21 cellular contexts compared by ENCODE assay signal in the genomic region with DNA sequence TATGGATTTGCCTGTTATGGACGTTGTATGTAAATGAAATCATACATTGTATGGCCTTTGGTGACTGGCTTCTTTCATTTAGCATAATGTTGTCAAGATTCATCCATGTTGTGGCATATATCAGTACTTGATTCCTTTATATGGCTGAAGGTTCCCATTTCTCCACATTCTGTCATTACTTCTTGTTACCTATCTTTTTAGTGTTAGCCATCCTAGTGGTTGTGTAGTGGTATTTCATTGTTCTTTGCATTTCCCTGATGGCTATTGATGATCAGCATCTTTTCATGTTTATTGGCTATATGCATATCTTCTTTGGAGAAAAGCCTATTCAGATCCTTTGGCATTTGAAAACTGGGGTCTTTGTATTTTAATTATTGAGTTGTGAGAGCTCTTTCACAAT. TPM values are rescaled to one million over a fixed set of nuclear protein-coding genes. Genes with fewer than 3 reads are reported as not detected.
"Had no signal": no experiment of that assay in that cellular context is flagged by ENCODE, and none has a peak within 500 bp of the region (broad histone marks: within the 10 kb centered on the region; RNA-seq: fewer than 3 reads in every experiment).

No MANE protein-coding gene starts in this region.

- H3K4me3 Mint-ChIP-seq: naive thymus-derived CD4-positive, alpha-beta T cell; nephron progenitor cell; stimulated activated naive B cell treated with anti-CD40 and anti-IgM and Interleukin-4, amounts not matched to agents 10 μg/mL and 1 μg/mL and 100 μg/mL, for 72 hours; stimulated activated naive CD8-positive, alpha-beta T cell treated with anti-CD3 and anti-CD28 coated beads, Interleukin-15, amount 100 ng/mL, for 72 hours had no signal

- FAIRE-seq: endothelial cell of umbilical vein, frontal cortex, islet of Langerhans had no signal

- H3K27me3 Mint-ChIP-seq: naive thymus-derived CD4-positive, alpha-beta T cell; stimulated activated naive B cell treated with anti-CD40 and anti-IgM and Interleukin-4, amounts not matched to agents 10 μg/mL and 1 μg/mL and 100 μg/mL, for 72 hours; stimulated activated naive CD8-positive, alpha-beta T cell treated with anti-CD3 and anti-CD28 coated beads, Interleukin-15, amount 100 ng/mL, for 72 hours had no signal

- H3K4me1 ChIP-seq: colonic mucosa had no signal

- H3K36me3 ChIP-seq: colonic mucosa, neutrophil had no signal

- DNase-seq: colonic mucosa; dermis blood vessel endothelial cell; erythroblast; heart right ventricle; hypothalamus; kidney glomerular epithelial cell; naive thymus-derived CD4-positive, alpha-beta T cell; nephron progenitor cell; posterior cingulate gyrus; spleen; stimulated activated CD4-positive, alpha-beta T cell treated with anti-CD3 and anti-CD28 coated beads, Interleukin-2, amount 100 ng/mL, for 24 hours; stimulated activated CD4-positive, alpha-beta T cell treated with anti-CD3 and anti-CD28 coated beads, Interleukin-4, amount 100 ng/mL, for 4 hours; stimulated activated naive B cell treated with anti-CD40 and anti-IgM and Interleukin-4, amounts not matched to agents 10 μg/mL and 1 μg/mL and 100 μg/mL, for 72 hours; stimulated activated naive CD8-positive, alpha-beta T cell treated with anti-CD3 and anti-CD28 coated beads, Interleukin-15, amount 100 ng/mL, for 72 hours; testis had no signal

- H3K9me3 ChIP-seq: colonic mucosa, heart right ventricle, neutrophil, spleen, testis, tibial nerve had no signal

- H3K4me1 Mint-ChIP-seq: nephron progenitor cell; stimulated activated naive CD8-positive, alpha-beta T cell treated with anti-CD3 and anti-CD28 coated beads, Interleukin-15, amount 100 ng/mL, for 72 hours had no signal

- ATAC-seq: heart right ventricle; naive thymus-derived CD4-positive, alpha-beta T cell; sciatic nerve; stimulated activated naive B cell treated with anti-CD40 and anti-IgM and Interleukin-4, amounts not matched to agents 10 μg/mL and 1 μg/mL and 100 μg/mL, for 72 hours; stimulated activated naive CD8-positive, alpha-beta T cell treated with anti-CD3 and anti-CD28 coated beads, Interleukin-15, amount 100 ng/mL, for 72 hours had no signal

- H3K4me3 ChIP-seq: colonic mucosa, heart right ventricle, spleen, testis, tibial nerve had no signal

- H3K9me3 Mint-ChIP-seq: naive thymus-derived CD4-positive, alpha-beta T cell; nephron progenitor cell; stimulated activated naive B cell treated with anti-CD40 and anti-IgM and Interleukin-4, amounts not matched to agents 10 μg/mL and 1 μg/mL and 100 μg/mL, for 72 hours; stimulated activated naive CD8-positive, alpha-beta T cell treated with anti-CD3 and anti-CD28 coated beads, Interleukin-15, amount 100 ng/mL, for 72 hours had no signal

- H3K27ac ChIP-seq: colonic mucosa, heart right ventricle, neutrophil, spleen, testis had no signal

- H3K27me3 ChIP-seq: colonic mucosa, heart right ventricle, neutrophil, spleen, testis, tibial nerve had no signal

- H3K27ac Mint-ChIP-seq: naive thymus-derived CD4-positive, alpha-beta T cell; nephron progenitor cell; stimulated activated naive B cell treated with anti-CD40 and anti-IgM and Interleukin-4, amounts not matched to agents 10 μg/mL and 1 μg/mL and 100 μg/mL, for 72 hours; stimulated activated naive CD8-positive, alpha-beta T cell treated with anti-CD3 and anti-CD28 coated beads, Interleukin-15, amount 100 ng/mL, for 72 hours had no signal

RNA-seq across cellular contexts. Expression of gene PODN, which starts 39.8 kb away (rescaled TPM):
- total RNA-seq: dermis blood vessel endothelial cell had no signal
- polyA plus RNA-seq: naive thymus-derived CD4-positive, alpha-beta T cell had no signal
